ENCODE assay signal across 8 cellular contexts in genomic region chr9:135500525-135501260, GRCh38. TPM values are rescaled to one million over a fixed set of nuclear protein-coding genes. Genes with fewer than 3 reads are reported as not detected.
A peak's percentile ranks its signal among the peaks of the same experiment; 100 is the strongest.
DNase-seq lines count a peak whose midpoint lies in the region; ATAC-seq and TF ChIP-seq lines count a peak whose summit lies in the region.

TSS of gene MRPS2 (plus strand) at chr9:135500682. CDS start at chr9:135500711, 29 bp downstream.

- intact Hi-C loops in right lobe of liver (cut with DNase I), result no loop called here

- H3K36me3 ChIP-seq in right lobe of liver, result peaks cover 0 to 14% (median 8%) of the 10 kb centered on the region in 4 donors

- H3K27ac ChIP-seq in AG04450 (ENCODE audit: low read depth, low read length) (peak within 1 kb of the TSS; percentile 61), right lobe of liver (peak within 1 kb of the TSS; percentile 56 to 66 (median 60))

- CTCF ChIA-PET in AG04450 (lab: Charles Lee), result interaction anchor here (0.7 kb wide), 2 partner anchors 12 to 19 kb away, joined by 4 read pairs; no protein-coding TSS in a partner anchor

- peak; percentile 59 for TF ChIP-seq POLR2A in right lobe of liver (IDR thresholded peaks at IDR 0.05)

- H3K4me3 ChIP-seq in AG04450 (ENCODE audit: low read depth, low read length) (peak within 1 kb of the TSS; percentile 80), right lobe of liver (peak within 1 kb of the TSS; percentile 93 to 97 (median 95))

- H3K27me3 ChIP-seq in AG04450 (ENCODE audit: control insufficient read depth, insufficient read depth, low read length) (no peaks in the 10 kb centered on the region), right lobe of liver (no peaks in the 10 kb centered on the region)

- peak; percentile 82 for ATAC-seq in GM18861 (IDR thresholded peaks at IDR 0.05; ENCODE audit: unreplicated experiment)
- peak; percentile 80 for ATAC-seq in HG03135 (IDR thresholded peaks at IDR 0.05; ENCODE audit: unreplicated experiment)
- peak; percentile 89 to 96 (median 93) for ATAC-seq in right lobe of liver

- WGBS in right lobe of liver (ENCODE audit: insufficient coverage, low coverage, low lambda C conversion rate, missing lambda C conversion rate), result 0% methylated on average over 18 of the region's 92 CpGs

- POLR2A ChIA-PET in AG04450 (lab: Yijun Ruan, JAX), result no interaction called here

- peak; percentile 44 for DNase-seq in AG04450 (ENCODE audit: low read depth, low spot score)
- DNase-seq in NCI-H460 (ENCODE audit: extremely low read depth, low read depth), result peak; percentile 86
- DNase-seq in activated CD4-positive, alpha-beta T cell treated with anti-CD3 and anti-CD28 coated beads, Interleukin-2, amount 50 U/mL, for 24 hours (ENCODE audit: low read depth in 1 of 2, low spot score in 1 of 2), result peak; percentile 74 to 76
- DNase-seq in dermis blood vessel endothelial cell, result peak; percentile 92
- peak; percentile 91 to 92 (median 91) for DNase-seq in right lobe of liver
- DNase-seq in stimulated activated CD4-positive, alpha-beta T cell treated with anti-CD3 and anti-CD28 coated beads, Interleukin-4, amount 100 ng/mL, for 24 hours, result peak; percentile 86

- H3K4me1 ChIP-seq in right lobe of liver, result peaks cover 0 to 14% (median 3%) of the 10 kb centered on the region in 4 donors

- peak; percentile 71 for TF ChIP-seq CTCF in AG04450 (IDR thresholded peaks at IDR 0.05; ENCODE audit: low read depth, low read length)
- peak; percentile 79 to 97 (median 93) for TF ChIP-seq CTCF in right lobe of liver (IDR thresholded peaks at IDR 0.05)

- H3K9me3 ChIP-seq in AG04450 (ENCODE audit: control insufficient read depth, insufficient read depth, low read length) (no peaks in the 10 kb centered on the region; the same call in 1 of the 2 replicates), right lobe of liver (no peaks in the 10 kb centered on the region)

RNA-seq across cellular contexts. Expression of gene MRPS2, which starts in this region (rescaled TPM):
- 39.9 and 53.4 TPM in 2 replicates for polyA plus RNA-seq in AG04450 (2011; rRNA removed)
- polyA minus RNA-seq in AG04450 (2011; rRNA and poly(A)+ RNA removed), result 53.3 and 66.9 TPM in 2 replicates
- total RNA-seq in NCI-H460 (2014; rRNA removed; shearing (Covaris generic)), result 170 and 184 TPM in 2 replicates
- 113 and 131 TPM in 2 replicates for polyA plus RNA-seq in NCI-H460 (2014; cell fraction: nucleus; rRNA removed)
- total RNA-seq in dermis blood vessel endothelial cell (13.4 and 19.5 TPM in 2 replicates), right lobe of liver (10 to 100 TPM; 24.7 to 56.8 (median 30.5) TPM)

Comparison
In these comparisons a context has a peak if more than half of its experiments do, and no peak if none do; other contexts are left out.
1. Peak in every context shown above with its lines: DNase-seq, ATAC-seq, H3K4me3 ChIP-seq and H3K27ac ChIP-seq.